ENCODE assay signal across 20 cellular contexts in genomic region chr9:135066291-135066690, GRCh38. TPM values are rescaled to one million over a fixed set of nuclear protein-coding genes. Genes with fewer than 3 reads are reported as not detected.
"Had no signal": no experiment of that assay in that cellular context is flagged by ENCODE, and none has a peak within 500 bp of the region (broad histone marks: within the 10 kb centered on the region; RNA-seq: fewer than 3 reads in every experiment).

No MANE protein-coding gene starts in this region.

- H3K27me3 ChIP-seq: colonic mucosa, foreskin keratinocyte, testis had no signal

- H3K4me1 ChIP-seq: colonic mucosa, foreskin keratinocyte, testis, tibial nerve had no signal

- DNase-seq: cerebellar nuclear complex; colonic mucosa; dermis blood vessel endothelial cell; erythroblast; foreskin keratinocyte; mammary epithelial cell; natural killer cell; occipital lobe; stimulated activated CD4-positive, alpha-beta T cell treated with anti-CD3 and anti-CD28 coated beads, Interleukin-2, amount 100 ng/mL, for 24 hours; stimulated activated CD4-positive, alpha-beta T cell treated with anti-CD3 and anti-CD28 coated beads, Interleukin-4, amount 100 ng/mL, for 4 hours; stimulated activated naive B cell treated with anti-CD40 and anti-IgM and Interleukin-4, amounts not matched to agents 10 μg/mL and 1 μg/mL and 100 μg/mL, for 72 hours; stimulated activated naive CD8-positive, alpha-beta T cell treated with anti-CD3 and anti-CD28 coated beads, Interleukin-15, amount 100 ng/mL, for 72 hours; testis had no signal

- H3K9ac ChIP-seq: neural progenitor cell had no signal

- H3K36me3 ChIP-seq: colonic mucosa, neural progenitor cell, tibial nerve had no signal

- H3K4me1 Mint-ChIP-seq: mesothelial cell of epicardium; natural killer cell; stimulated activated naive CD8-positive, alpha-beta T cell treated with anti-CD3 and anti-CD28 coated beads, Interleukin-15, amount 100 ng/mL, for 72 hours had no signal

- H3K27ac Mint-ChIP-seq: mesothelial cell of epicardium; natural killer cell; neural progenitor cell; stimulated activated naive B cell treated with anti-CD40 and anti-IgM and Interleukin-4, amounts not matched to agents 10 μg/mL and 1 μg/mL and 100 μg/mL, for 72 hours; stimulated activated naive CD8-positive, alpha-beta T cell treated with anti-CD3 and anti-CD28 coated beads, Interleukin-15, amount 100 ng/mL, for 72 hours had no signal

- ATAC-seq: foreskin keratinocyte; natural killer cell; sciatic nerve; stimulated activated naive B cell treated with anti-CD40 and anti-IgM and Interleukin-4, amounts not matched to agents 10 μg/mL and 1 μg/mL and 100 μg/mL, for 72 hours; stimulated activated naive CD8-positive, alpha-beta T cell treated with anti-CD3 and anti-CD28 coated beads, Interleukin-15, amount 100 ng/mL, for 72 hours had no signal

- H3K4me3 Mint-ChIP-seq: mesothelial cell of epicardium; natural killer cell; neural progenitor cell; stimulated activated naive B cell treated with anti-CD40 and anti-IgM and Interleukin-4, amounts not matched to agents 10 μg/mL and 1 μg/mL and 100 μg/mL, for 72 hours; stimulated activated naive CD8-positive, alpha-beta T cell treated with anti-CD3 and anti-CD28 coated beads, Interleukin-15, amount 100 ng/mL, for 72 hours had no signal

- H2AFZ ChIP-seq: hepatocyte, neural progenitor cell had no signal

- H3K4me2 ChIP-seq: hepatocyte, neural progenitor cell had no signal

- H3K9me3 ChIP-seq: colonic mucosa, testis had no signal

- H3K79me2 ChIP-seq: hepatocyte had no signal

- H3K27ac ChIP-seq: colonic mucosa, foreskin keratinocyte, hepatocyte, neural progenitor cell, skin epidermis, testis, tibial nerve had no signal

- H3K4me3 ChIP-seq: colonic mucosa, hepatocyte, neural progenitor cell, skin epidermis, testis, tibial nerve had no signal

- H3K36me3 Mint-ChIP-seq: natural killer cell had no signal

- H3K9me3 Mint-ChIP-seq: natural killer cell had no signal

RNA-seq across cellular contexts. Expression of gene OLFM1, which starts 21.2 kb away (rescaled TPM):
- total RNA-seq: myocyte had no signal
